ENCODE assay signal across 2 cellular contexts in the genomic region with DNA sequence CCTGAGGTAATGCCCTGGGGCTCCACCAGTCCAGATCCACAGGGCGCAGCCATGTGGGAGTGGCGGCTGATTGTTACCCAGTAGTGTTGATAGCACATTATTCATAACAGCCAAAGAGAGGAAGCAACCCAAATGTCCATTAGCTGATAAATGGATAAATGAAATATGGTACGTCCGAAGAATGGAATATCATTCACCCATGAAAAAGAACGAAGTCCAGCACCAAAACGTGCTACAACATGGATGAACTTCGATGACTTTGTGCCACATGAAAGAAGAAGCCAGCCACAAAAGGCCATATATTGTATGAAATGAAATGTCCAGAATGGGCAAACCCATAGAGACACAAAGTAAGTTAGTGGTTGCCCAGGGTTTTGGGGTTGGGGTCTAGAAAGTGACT.
TF ChIP-seq lines count a peak whose summit lies in the region.

No MANE protein-coding gene starts in this region.

TF ChIP-seq in SK-N-SH, 30 proteins besides CTCF, POLR2A, EP300 and RAD21 (continued from another document):
- no peak for TF ChIP-seq NFIC (IDR thresholded peaks at IDR 0.05; ENCODE audit: borderline replicate concordance)
- TF ChIP-seq, protein P1, sequence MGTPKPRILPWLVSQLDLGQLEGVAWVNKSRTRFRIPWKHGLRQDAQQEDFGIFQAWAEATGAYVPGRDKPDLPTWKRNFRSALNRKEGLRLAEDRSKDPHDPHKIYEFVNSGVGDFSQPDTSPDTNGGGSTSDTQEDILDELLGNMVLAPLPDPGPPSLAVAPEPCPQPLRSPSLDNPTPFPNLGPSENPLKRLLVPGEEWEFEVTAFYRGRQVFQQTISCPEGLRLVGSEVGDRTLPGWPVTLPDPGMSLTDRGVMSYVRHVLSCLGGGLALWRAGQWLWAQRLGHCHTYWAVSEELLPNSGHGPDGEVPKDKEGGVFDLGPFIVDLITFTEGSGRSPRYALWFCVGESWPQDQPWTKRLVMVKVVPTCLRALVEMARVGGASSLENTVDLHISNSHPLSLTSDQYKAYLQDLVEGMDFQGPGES (IDR thresholded peaks at IDR 0.05; ENCODE audit: low read depth, low read length) = no peak
- TF ChIP-seq FOXJ3 (CRISPR knock-in tag; IDR thresholded peaks at IDR 0.05) = no peak
- TF ChIP-seq TCF12 (IDR thresholded peaks at IDR 0.05) = no peak
- TF ChIP-seq POLR2AphosphoS5 (IDR thresholded peaks at IDR 0.05; ENCODE audit: low read depth, low read length) = no peak
- TF ChIP-seq, protein P2, sequence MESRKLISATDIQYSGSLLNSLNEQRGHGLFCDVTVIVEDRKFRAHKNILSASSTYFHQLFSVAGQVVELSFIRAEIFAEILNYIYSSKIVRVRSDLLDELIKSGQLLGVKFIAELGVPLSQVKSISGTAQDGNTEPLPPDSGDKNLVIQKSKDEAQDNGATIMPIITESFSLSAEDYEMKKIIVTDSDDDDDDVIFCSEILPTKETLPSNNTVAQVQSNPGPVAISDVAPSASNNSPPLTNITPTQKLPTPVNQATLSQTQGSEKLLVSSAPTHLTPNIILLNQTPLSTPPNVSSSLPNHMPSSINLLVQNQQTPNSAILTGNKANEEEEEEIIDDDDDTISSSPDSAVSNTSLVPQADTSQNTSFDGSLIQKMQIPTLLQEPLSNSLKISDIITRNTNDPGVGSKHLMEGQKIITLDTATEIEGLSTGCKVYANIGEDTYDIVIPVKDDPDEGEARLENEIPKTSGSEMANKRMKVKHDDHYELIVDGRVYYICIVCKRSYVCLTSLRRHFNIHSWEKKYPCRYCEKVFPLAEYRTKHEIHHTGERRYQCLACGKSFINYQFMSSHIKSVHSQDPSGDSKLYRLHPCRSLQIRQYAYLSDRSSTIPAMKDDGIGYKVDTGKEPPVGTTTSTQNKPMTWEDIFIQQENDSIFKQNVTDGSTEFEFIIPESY (IDR thresholded peaks at IDR 0.05; ENCODE audit: borderline replicate concordance, low read depth) = no peak
- TF ChIP-seq, protein P3, sequence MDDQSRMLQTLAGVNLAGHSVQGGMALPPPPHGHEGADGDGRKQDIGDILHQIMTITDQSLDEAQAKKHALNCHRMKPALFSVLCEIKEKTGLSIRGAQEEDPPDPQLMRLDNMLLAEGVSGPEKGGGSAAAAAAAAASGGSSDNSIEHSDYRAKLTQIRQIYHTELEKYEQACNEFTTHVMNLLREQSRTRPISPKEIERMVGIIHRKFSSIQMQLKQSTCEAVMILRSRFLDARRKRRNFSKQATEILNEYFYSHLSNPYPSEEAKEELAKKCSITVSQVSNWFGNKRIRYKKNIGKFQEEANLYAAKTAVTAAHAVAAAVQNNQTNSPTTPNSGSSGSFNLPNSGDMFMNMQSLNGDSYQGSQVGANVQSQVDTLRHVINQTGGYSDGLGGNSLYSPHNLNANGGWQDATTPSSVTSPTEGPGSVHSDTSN (IDR thresholded peaks at IDR 0.05) = no peak
- TF ChIP-seq FOXM1 (IDR thresholded peaks at IDR 0.05; ENCODE audit: low read depth) = no peak
- no peak for TF ChIP-seq GABPA (IDR thresholded peaks at IDR 0.05; ENCODE audit: low read depth)
- no peak for TF ChIP-seq JUND (IDR thresholded peaks at IDR 0.05)
- TF ChIP-seq SIN3A (IDR thresholded peaks at IDR 0.05; ENCODE audit: borderline replicate concordance, low read depth, low read length) = no peak
- no peak for TF ChIP-seq FOSL2 (IDR thresholded peaks at IDR 0.05; ENCODE audit: borderline replicate concordance, low read depth)
TF ChIP-seq in SK-N-SH: peak in this region for 0.

TF ChIP-seq in SK-N-SH treated with all-trans-retinoic acid at 6 μM for 48 hours, 23 proteins besides CTCF, POLR2A, EP300 and RAD21 (continued from another document):
- TF ChIP-seq, protein P4, sequence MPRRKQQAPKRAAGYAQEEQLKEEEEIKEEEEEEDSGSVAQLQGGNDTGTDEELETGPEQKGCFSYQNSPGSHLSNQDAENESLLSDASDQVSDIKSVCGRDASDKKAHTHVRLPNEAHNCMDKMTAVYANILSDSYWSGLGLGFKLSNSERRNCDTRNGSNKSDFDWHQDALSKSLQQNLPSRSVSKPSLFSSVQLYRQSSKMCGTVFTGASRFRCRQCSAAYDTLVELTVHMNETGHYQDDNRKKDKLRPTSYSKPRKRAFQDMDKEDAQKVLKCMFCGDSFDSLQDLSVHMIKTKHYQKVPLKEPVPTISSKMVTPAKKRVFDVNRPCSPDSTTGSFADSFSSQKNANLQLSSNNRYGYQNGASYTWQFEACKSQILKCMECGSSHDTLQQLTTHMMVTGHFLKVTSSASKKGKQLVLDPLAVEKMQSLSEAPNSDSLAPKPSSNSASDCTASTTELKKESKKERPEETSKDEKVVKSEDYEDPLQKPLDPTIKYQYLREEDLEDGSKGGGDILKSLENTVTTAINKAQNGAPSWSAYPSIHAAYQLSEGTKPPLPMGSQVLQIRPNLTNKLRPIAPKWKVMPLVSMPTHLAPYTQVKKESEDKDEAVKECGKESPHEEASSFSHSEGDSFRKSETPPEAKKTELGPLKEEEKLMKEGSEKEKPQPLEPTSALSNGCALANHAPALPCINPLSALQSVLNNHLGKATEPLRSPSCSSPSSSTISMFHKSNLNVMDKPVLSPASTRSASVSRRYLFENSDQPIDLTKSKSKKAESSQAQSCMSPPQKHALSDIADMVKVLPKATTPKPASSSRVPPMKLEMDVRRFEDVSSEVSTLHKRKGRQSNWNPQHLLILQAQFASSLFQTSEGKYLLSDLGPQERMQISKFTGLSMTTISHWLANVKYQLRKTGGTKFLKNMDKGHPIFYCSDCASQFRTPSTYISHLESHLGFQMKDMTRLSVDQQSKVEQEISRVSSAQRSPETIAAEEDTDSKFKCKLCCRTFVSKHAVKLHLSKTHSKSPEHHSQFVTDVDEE (CRISPR knock-in tag; IDR thresholded peaks at IDR 0.05) = no peak
- TF ChIP-seq ZNF565 (CRISPR knock-in tag; conservative IDR thresholded peaks at IDR 0.05; ENCODE audit: low read depth) = no peak
